ENCODE assay signal across 20 cellular contexts in genomic region chr10:9339702-9340101, GRCh38.
"Had no signal": no experiment of that assay in that cellular context is flagged by ENCODE, and none has a peak within 500 bp of the region (broad histone marks: within the 10 kb centered on the region; RNA-seq: fewer than 3 reads in every experiment).

No MANE protein-coding gene starts in this region.

- H3K36me3 Mint-ChIP-seq: activated naive CD4-positive, alpha-beta T cell treated with anti-CD3 and anti-CD28 coated beads, Interleukin-2, amount 10 ng/mL, durations not matched to agents 7 days and 5 days; mesothelial cell of epicardium; natural killer cell had no signal

- H3K27ac ChIP-seq: heart right ventricle, lower lobe of right lung, spleen, tibial nerve had no signal

- H3K36me3 ChIP-seq: heart right ventricle, lower lobe of right lung, spleen, tibial nerve had no signal

- H3K4me1 ChIP-seq: heart right ventricle, lower lobe of right lung, spleen, tibial nerve had no signal

- ATAC-seq: activated CD4-positive, alpha-beta T cell treated with anti-CD3 and anti-CD28 coated beads for 36 hours; heart right ventricle; lower lobe of right lung; natural killer cell had no signal

- H3K4me1 Mint-ChIP-seq: activated B cell treated with CpG ODN at 0.5 μM for 24 hours; activated CD4-positive, alpha-beta T cell treated with anti-CD3 and anti-CD28 coated beads for 36 hours; activated naive CD4-positive, alpha-beta T cell treated with anti-CD3 and anti-CD28 coated beads, Interleukin-2, amount 10 ng/mL, durations not matched to agents 7 days and 5 days; natural killer cell had no signal

- H3K27me3 Mint-ChIP-seq: activated naive CD4-positive, alpha-beta T cell treated with anti-CD3 and anti-CD28 coated beads, Interleukin-2, amount 10 ng/mL, durations not matched to agents 7 days and 5 days had no signal

- H3K4me3 Mint-ChIP-seq: activated B cell treated with CpG ODN at 0.5 μM for 24 hours; activated CD4-positive, alpha-beta T cell treated with anti-CD3 and anti-CD28 coated beads for 36 hours; activated naive CD4-positive, alpha-beta T cell treated with anti-CD3 and anti-CD28 coated beads, Interleukin-2, amount 10 ng/mL, durations not matched to agents 7 days and 5 days; mesothelial cell of epicardium; natural killer cell; stimulated activated naive CD8-positive, alpha-beta T cell treated with anti-CD3 and anti-CD28 coated beads, Interleukin-15, Interleukin-2, amounts not matched to agents 100 ng/mL and 50 ng/mL, for 24 hours; T-helper 2 cell treated with Interferon-gamma antibody and Interleukin-4, amounts not matched to agents 5 μg/mL and 100 μg/mL, for 36 hours had no signal

- H3K9me3 Mint-ChIP-seq: activated B cell treated with CpG ODN at 0.5 μM for 24 hours; activated naive CD4-positive, alpha-beta T cell treated with anti-CD3 and anti-CD28 coated beads, Interleukin-2, amount 10 ng/mL, durations not matched to agents 7 days and 5 days; natural killer cell; stimulated activated naive CD8-positive, alpha-beta T cell treated with anti-CD3 and anti-CD28 coated beads, Interleukin-15, Interleukin-2, amounts not matched to agents 100 ng/mL and 50 ng/mL, for 24 hours; T-helper 2 cell treated with Interferon-gamma antibody and Interleukin-4, amounts not matched to agents 5 μg/mL and 100 μg/mL, for 36 hours had no signal

- DNase-seq: activated B cell treated with CpG ODN at 0.5 μM for 24 hours; activated CD4-positive, alpha-beta T cell treated with anti-CD3 and anti-CD28 coated beads for 36 hours; activated CD4-positive, alpha-beta T cell treated with anti-CD3 and anti-CD28 coated beads, Interleukin-2, amount 50 U/mL, for 4 hours; activated naive CD4-positive, alpha-beta T cell treated with anti-CD3 and anti-CD28 coated beads, Interleukin-2, amount 10 ng/mL, durations not matched to agents 7 days and 5 days; activated T-cell treated with anti-CD3 and anti-CD28 coated beads, Interleukin-2, amount 50 U/mL, for 48 hours; amygdala; cerebellar nuclear complex; cortex of kidney; heart right ventricle; kidney; lower lobe of right lung; natural killer cell; retina; spleen; stimulated activated CD4-positive, alpha-beta T cell treated with anti-CD3 and anti-CD28 coated beads, Interleukin-4, amount 100 ng/mL, for 4 hours had no signal

- H3K27me3 ChIP-seq: heart right ventricle, tibial nerve had no signal

- H3K4me3 ChIP-seq: heart right ventricle, lower lobe of right lung, spleen, tibial nerve had no signal

- H3K27ac Mint-ChIP-seq: activated B cell treated with CpG ODN at 0.5 μM for 24 hours; activated CD4-positive, alpha-beta T cell treated with anti-CD3 and anti-CD28 coated beads for 36 hours; activated naive CD4-positive, alpha-beta T cell treated with anti-CD3 and anti-CD28 coated beads, Interleukin-2, amount 10 ng/mL, durations not matched to agents 7 days and 5 days; mesothelial cell of epicardium; natural killer cell; progenitor cell of endocrine pancreas; stimulated activated naive CD8-positive, alpha-beta T cell treated with anti-CD3 and anti-CD28 coated beads, Interleukin-15, Interleukin-2, amounts not matched to agents 100 ng/mL and 50 ng/mL, for 24 hours; T-helper 2 cell treated with Interferon-gamma antibody and Interleukin-4, amounts not matched to agents 5 μg/mL and 100 μg/mL, for 36 hours had no signal

- H3K9me3 ChIP-seq: heart right ventricle, lower lobe of right lung, spleen, tibial nerve had no signal
